Comparison of ENCODE assay signal across 16 cellular contexts in genomic region chr4:53921856-53922255, GRCh38.
DNase-seq lines count a peak whose midpoint lies in the region; ATAC-seq and TF ChIP-seq lines count a peak whose summit lies in the region.
"Had no signal": no experiment of that assay in that cellular context is flagged by ENCODE, and none has a peak within 500 bp of the region (broad histone marks: within the 10 kb centered on the region; RNA-seq: fewer than 3 reads in every experiment).

No MANE protein-coding gene starts in this region.

- H3K9me3 ChIP-seq in SK-N-SH (no peaks in the 10 kb centered on the region), esophagus squamous epithelium (no peaks in the 10 kb centered on the region), BE2C (no peaks in the 10 kb centered on the region; the same call in 1 of the 2 replicates), transverse colon (no peaks in the 10 kb centered on the region)
- H3K9me3 ChIP-seq: BLaER1 treated with 17β-estradiol and CSF1 and Interleukin-3, amounts not matched to agents 10 nM and 100 nM; HAP-1 had no signal

- H3K27ac ChIP-seq in SK-N-SH (ENCODE audit: low read depth in 2 of 2, low read length in 1 of 2) (no peak overlapping the region), esophagus squamous epithelium (peak overlapping the region; percentile 11 to 80 (median 48)), transverse colon (no peak overlapping the region)
- H3K27ac ChIP-seq: 22Rv1 had no signal

- TF ChIP-seq EP300 in SK-N-SH (IDR thresholded peaks at IDR 0.05; ENCODE audit: borderline replicate concordance in 1 of 2, low read depth in 1 of 2, low read length in 1 of 2) (peak in 1 of 2 experiments; percentile 57; a peak in 1 of 4 replicates), transverse colon (IDR thresholded peaks at IDR 0.05; ENCODE audit: low read depth) (no peak)

- no peak for TF ChIP-seq POLR2A in esophagus squamous epithelium (IDR thresholded peaks at IDR 0.05)
- TF ChIP-seq POLR2A in transverse colon (IDR thresholded peaks at IDR 0.05) = no peak

- no peaks in the 10 kb centered on the region for H3F3A ChIP-seq in SK-N-SH (replicated peaks; ENCODE audit: insufficient read depth)

- DNase-seq in DMS 273 (lab: John Stamatoyannopoulos, UW; ENCODE audit: unreplicated experiment) (peak; percentile 39), DMS 273 treated with DMSO at 0.1 percent for 48 hours (lab: John Stamatoyannopoulos, UW) (no peak), NCI-H524 (lab: John Stamatoyannopoulos, UW) (peak; percentile 33 to 77), SK-N-SH (no peak), esophagus squamous epithelium (lab: John Stamatoyannopoulos, UW) (no peak), BE2C (no peak), transverse colon (no peak)
- DNase-seq: CD4-positive, alpha-beta T cell; CD8-positive, alpha-beta memory T cell; DMS153; DND-41; GOT3 had no signal

- intact Hi-C loops in esophagus squamous epithelium (cut with DNase I) = no loop called here
- intact Hi-C loops in transverse colon (cut with DNase I; ENCODE audit: low total_unique reads) = no loop called here

- H3K4me2 ChIP-seq in SK-N-SH = no peak overlapping the region

- TF ChIP-seq RAD21 in SK-N-SH (IDR thresholded peaks at IDR 0.05; ENCODE audit: low read length) = no peak

- H3K9ac ChIP-seq in SK-N-SH = no peak overlapping the region
- H3K9ac ChIP-seq: BLaER1 treated with 17β-estradiol and CSF1 and Interleukin-3, amounts not matched to agents 10 nM and 100 nM had no signal

- no peak overlapping the region for H3K4me3 ChIP-seq in SK-N-SH (ENCODE audit: low read depth in 2 of 2, low read length in 1 of 2)
- H3K4me3 ChIP-seq in esophagus squamous epithelium = no peak overlapping the region
- no peak overlapping the region for H3K4me3 ChIP-seq in BE2C (ENCODE audit: low read depth, low read length)
- no peak overlapping the region for H3K4me3 ChIP-seq in transverse colon
- H3K4me3 ChIP-seq: BLaER1 treated with 17β-estradiol and CSF1 and Interleukin-3, amounts not matched to agents 10 nM and 100 nM; HAP-1 had no signal

- ATAC-seq in GM19397 (IDR thresholded peaks at IDR 0.05; ENCODE audit: unreplicated experiment) = no peak

- no peak overlapping the region for H2AFZ ChIP-seq in SK-N-SH (ENCODE audit: low read depth)

- H3K79me2 ChIP-seq in SK-N-SH (ENCODE audit: insufficient read depth) = no peaks in the 10 kb centered on the region

- H3K4me1 ChIP-seq in SK-N-SH (ENCODE audit: control insufficient read depth in 1 of 2, insufficient read depth in 2 of 2, low read depth in 1 of 2, low read length in 1 of 2) (peaks cover 0 to 11% of the 10 kb centered on the region in 2 experiments; a peak in 1 of 4 replicates), esophagus squamous epithelium (peaks cover 25 to 96% (median 28%) of the 10 kb centered on the region in 3 donors), BE2C (no peaks in the 10 kb centered on the region), transverse colon (no peaks in the 10 kb centered on the region)

- no peaks in the 10 kb centered on the region for H3K9me2 ChIP-seq in SK-N-SH

- CTCF ChIA-PET in SK-N-SH (lab: Yijun Ruan, JAX) = interaction anchor here (1.1 to 5.2 kb wide), 3 partner anchors 8 to 311 kb away, joined by 5 to 37 read pairs (median 34); no protein-coding TSS in a partner anchor

- no peaks in the 10 kb centered on the region for H3K27me3 ChIP-seq in SK-N-SH (ENCODE audit: insufficient read depth)
- H3K27me3 ChIP-seq in esophagus squamous epithelium = no peaks in the 10 kb centered on the region
- no peaks in the 10 kb centered on the region for H3K27me3 ChIP-seq in BE2C
- peaks cover 11% of the 10 kb centered on the region for H3K27me3 ChIP-seq in transverse colon
- H3K27me3 ChIP-seq: BLaER1 treated with 17β-estradiol and CSF1 and Interleukin-3, amounts not matched to agents 10 nM and 100 nM had no signal

- POLR2A ChIA-PET in SK-N-SH (lab: Yijun Ruan, JAX) = no interaction called here

- H3K36me3 ChIP-seq in SK-N-SH (replicated peaks in 1 of 2; ENCODE audit: control insufficient read depth in 1 of 2, insufficient read depth in 2 of 2, low read length in 1 of 2) (no peaks in the 10 kb centered on the region), esophagus squamous epithelium (no peaks in the 10 kb centered on the region), BE2C (no peaks in the 10 kb centered on the region), transverse colon (no peaks in the 10 kb centered on the region)
- H3K36me3 ChIP-seq: BLaER1 treated with 17β-estradiol and CSF1 and Interleukin-3, amounts not matched to agents 10 nM and 100 nM; HAP-1 had no signal

- TF ChIP-seq CTCF in SK-N-SH (IDR thresholded peaks at IDR 0.05) (no peak), esophagus squamous epithelium (IDR thresholded peaks at IDR 0.05) (no peak), BE2C (IDR thresholded peaks at IDR 0.05; ENCODE audit: low read depth, low read length) (no peak), transverse colon (IDR thresholded peaks at IDR 0.05) (no peak)

- in situ Hi-C loops in transverse colon (cut with MboI; ENCODE audit: low pct_ligation_motif_present in 1 of 4, low pct_unique_long_range_greater_than_20kb in 1 of 4, low sequenced_read_pairs in 3 of 4) = loop anchor here (10.0 to 25.0 kb wide), 6 partner anchors 210 to 910 kb away; partner anchors contain the start of gene PDGFRA (in 1 of the 4)

- no peaks in the 10 kb centered on the region for H4K20me1 ChIP-seq in SK-N-SH (ENCODE audit: insufficient read depth)
- H4K20me1 ChIP-seq: BLaER1 treated with 17β-estradiol and CSF1 and Interleukin-3, amounts not matched to agents 10 nM and 100 nM had no signal

TF ChIP-seq in SK-N-SH, 30 proteins besides CTCF, POLR2A, EP300 and RAD21:
- TF ChIP-seq FOXJ3 (CRISPR knock-in tag; IDR thresholded peaks at IDR 0.05) (no peak), JUND (IDR thresholded peaks at IDR 0.05) (no peak), TEAD4 (IDR thresholded peaks at IDR 0.05; ENCODE audit: borderline replicate concordance, insufficient read depth) (no peak), RCOR1 (IDR thresholded peaks at IDR 0.05; ENCODE audit: low read length) (peak; percentile 39; the same call in 1 of the 2 replicates), GATA2 (CRISPR knock-in tag; IDR thresholded peaks at IDR 0.05) (peak; percentile 70)
- TF ChIP-seq, protein P1, sequence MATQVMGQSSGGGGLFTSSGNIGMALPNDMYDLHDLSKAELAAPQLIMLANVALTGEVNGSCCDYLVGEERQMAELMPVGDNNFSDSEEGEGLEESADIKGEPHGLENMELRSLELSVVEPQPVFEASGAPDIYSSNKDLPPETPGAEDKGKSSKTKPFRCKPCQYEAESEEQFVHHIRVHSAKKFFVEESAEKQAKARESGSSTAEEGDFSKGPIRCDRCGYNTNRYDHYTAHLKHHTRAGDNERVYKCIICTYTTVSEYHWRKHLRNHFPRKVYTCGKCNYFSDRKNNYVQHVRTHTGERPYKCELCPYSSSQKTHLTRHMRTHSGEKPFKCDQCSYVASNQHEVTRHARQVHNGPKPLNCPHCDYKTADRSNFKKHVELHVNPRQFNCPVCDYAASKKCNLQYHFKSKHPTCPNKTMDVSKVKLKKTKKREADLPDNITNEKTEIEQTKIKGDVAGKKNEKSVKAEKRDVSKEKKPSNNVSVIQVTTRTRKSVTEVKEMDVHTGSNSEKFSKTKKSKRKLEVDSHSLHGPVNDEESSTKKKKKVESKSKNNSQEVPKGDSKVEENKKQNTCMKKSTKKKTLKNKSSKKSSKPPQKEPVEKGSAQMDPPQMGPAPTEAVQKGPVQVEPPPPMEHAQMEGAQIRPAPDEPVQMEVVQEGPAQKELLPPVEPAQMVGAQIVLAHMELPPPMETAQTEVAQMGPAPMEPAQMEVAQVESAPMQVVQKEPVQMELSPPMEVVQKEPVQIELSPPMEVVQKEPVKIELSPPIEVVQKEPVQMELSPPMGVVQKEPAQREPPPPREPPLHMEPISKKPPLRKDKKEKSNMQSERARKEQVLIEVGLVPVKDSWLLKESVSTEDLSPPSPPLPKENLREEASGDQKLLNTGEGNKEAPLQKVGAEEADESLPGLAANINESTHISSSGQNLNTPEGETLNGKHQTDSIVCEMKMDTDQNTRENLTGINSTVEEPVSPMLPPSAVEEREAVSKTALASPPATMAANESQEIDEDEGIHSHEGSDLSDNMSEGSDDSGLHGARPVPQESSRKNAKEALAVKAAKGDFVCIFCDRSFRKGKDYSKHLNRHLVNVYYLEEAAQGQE (IDR thresholded peaks at IDR 0.05; ENCODE audit: low read depth, low read length) = no peak
- TF ChIP-seq, protein P2, sequence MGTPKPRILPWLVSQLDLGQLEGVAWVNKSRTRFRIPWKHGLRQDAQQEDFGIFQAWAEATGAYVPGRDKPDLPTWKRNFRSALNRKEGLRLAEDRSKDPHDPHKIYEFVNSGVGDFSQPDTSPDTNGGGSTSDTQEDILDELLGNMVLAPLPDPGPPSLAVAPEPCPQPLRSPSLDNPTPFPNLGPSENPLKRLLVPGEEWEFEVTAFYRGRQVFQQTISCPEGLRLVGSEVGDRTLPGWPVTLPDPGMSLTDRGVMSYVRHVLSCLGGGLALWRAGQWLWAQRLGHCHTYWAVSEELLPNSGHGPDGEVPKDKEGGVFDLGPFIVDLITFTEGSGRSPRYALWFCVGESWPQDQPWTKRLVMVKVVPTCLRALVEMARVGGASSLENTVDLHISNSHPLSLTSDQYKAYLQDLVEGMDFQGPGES (IDR thresholded peaks at IDR 0.05; ENCODE audit: low read depth, low read length) = no peak

Comparison
In these comparisons a context has a peak if more than half of its experiments do, and no peak if none do; other contexts are left out.
1. DNase-seq: peak in DMS 273 (single experiment) and NCI-H524 (2 of 2); none in DMS 273 treated with DMSO at 0.1 percent for 48 hours (single experiment), SK-N-SH (single experiment), esophagus squamous epithelium (single experiment), BE2C (single experiment) and transverse colon (single experiment).
2. H3K27ac ChIP-seq: peak in esophagus squamous epithelium (4 of 4); none in SK-N-SH (0 of 2) and transverse colon (0 of 4).